In genomic region chr4:33037464-33037863, GRCh38 we compare ENCODE assay signal across 1 cellular context.
TF ChIP-seq lines count a peak whose summit lies in the region.

No MANE protein-coding gene starts in this region.

TF ChIP-seq in H1, 55 proteins besides CTCF, POLR2A, EP300 and RAD21 (continued from another document):
- TF ChIP-seq CHD7 (IDR thresholded peaks at IDR 0.05; ENCODE audit: insufficient replicate concordance, low read length), result no peak
